In genomic region chr1:111720274-111720976, GRCh38 we compare ENCODE assay signal across 12 cellular contexts. TPM values are rescaled to one million over a fixed set of nuclear protein-coding genes. Genes with fewer than 3 reads are reported as not detected.
A peak's percentile ranks its signal among the peaks of the same experiment; 100 is the strongest.
DNase-seq lines count a peak whose midpoint lies in the region; ATAC-seq, FAIRE-seq and TF ChIP-seq lines count a peak whose summit lies in the region.
"Had no signal": no experiment of that assay in that cellular context is flagged by ENCODE, and none has a peak within 500 bp of the region (broad histone marks: within the 10 kb centered on the region; RNA-seq: fewer than 3 reads in every experiment).

No MANE protein-coding gene starts in this region.

- H3K27ac ChIP-seq in HL-60 (replicated peaks) (peak overlapping the region; percentile 39), GM12878 (ENCODE audit: control insufficient read depth, insufficient read depth) (no peak overlapping the region)
- H3K27ac ChIP-seq: cardiac muscle cell had no signal

- TF ChIP-seq CTCF in HL-60 (IDR thresholded peaks at IDR 0.05; ENCODE audit: insufficient read depth, low read length) (no peak), GM12878 (IDR thresholded peaks at IDR 0.05 in 2 of 3, conservative IDR thresholded peaks at IDR 0.05 in 1 of 3; ENCODE audit: control insufficient read depth in 2 of 3, extremely low read depth in 1 of 3, insufficient read depth in 1 of 3, low read depth in 3 of 3, low read length in 3 of 3) (no peak), nephron progenitor cell (IDR thresholded peaks at IDR 0.05) (no peak)

- in situ Hi-C loops in GM12878 (cut with MboI) = no loop called here

- ATAC-seq in GM12878 (no peak), left ventricle myocardium superior (peak; percentile 80), GM18867 (IDR thresholded peaks at IDR 0.05; ENCODE audit: unreplicated experiment) (no peak)
- ATAC-seq in stimulated activated effector memory CD8-positive, alpha-beta T cell treated with anti-CD3 and anti-CD28 coated beads, Interleukin-12 subunit alpha, Interleukin-12 subunit beta, amount 100 ng/mL, for 72 hours = peak; percentile 34

- H3K4me1 Mint-ChIP-seq in stimulated activated effector memory CD8-positive, alpha-beta T cell treated with anti-CD3 and anti-CD28 coated beads, Interleukin-12 subunit alpha, Interleukin-12 subunit beta, amount 100 ng/mL, for 72 hours = peaks cover 44% of the 10 kb centered on the region
- H3K4me1 Mint-ChIP-seq in nephron progenitor cell = peaks cover 33% of the 10 kb centered on the region

- WGBS in GM12878 (ENCODE audit: insufficient coverage, insufficient replicate concordance, low lambda C conversion rate, missing lambda C conversion rate) = 45% methylated on average over 7 of the region's 7 CpGs

- peak overlapping the region; percentile 83 for H3K27ac Mint-ChIP-seq in stimulated activated effector memory CD8-positive, alpha-beta T cell treated with anti-CD3 and anti-CD28 coated beads, Interleukin-12 subunit alpha, Interleukin-12 subunit beta, amount 100 ng/mL, for 72 hours
- no peak overlapping the region for H3K27ac Mint-ChIP-seq in nephron progenitor cell

- POLR2A ChIA-PET in GM12878 (lab: Charles Lee) = no interaction called here

- H2AFZ ChIP-seq in GM12878 (ENCODE audit: control insufficient read depth, low read depth, low read length) = no peak overlapping the region

- FAIRE-seq in GM12878 (lab: Jason Lieb, UNC) = no peak
- FAIRE-seq: GM12892 had no signal

- no peaks in the 10 kb centered on the region for H3K79me2 ChIP-seq in GM12878 (ENCODE audit: control insufficient read depth, insufficient read depth, low read length)

- no peaks in the 10 kb centered on the region for H3K9me3 Mint-ChIP-seq in stimulated activated effector memory CD8-positive, alpha-beta T cell treated with anti-CD3 and anti-CD28 coated beads, Interleukin-12 subunit alpha, Interleukin-12 subunit beta, amount 100 ng/mL, for 72 hours
- no peaks in the 10 kb centered on the region for H3K9me3 Mint-ChIP-seq in nephron progenitor cell

- no peak overlapping the region for H3K4me3 Mint-ChIP-seq in stimulated activated effector memory CD8-positive, alpha-beta T cell treated with anti-CD3 and anti-CD28 coated beads, Interleukin-12 subunit alpha, Interleukin-12 subunit beta, amount 100 ng/mL, for 72 hours
- H3K4me3 Mint-ChIP-seq in nephron progenitor cell = no peak overlapping the region

- no peak overlapping the region for H3K9ac ChIP-seq in GM12878 (ENCODE audit: control insufficient read depth, insufficient read depth, low read length)

- BruUV-seq in GM12878 (replicated peaks; lab: Mats Ljungman, UMichigan) = no TSS peak

- RAD21 ChIA-PET in GM12878 (lab: Charles Lee; ENCODE audit: unreplicated experiment) = no interaction called here

- H3K27me3 ChIP-seq in HL-60 (ENCODE audit: insufficient read depth, poor library complexity, severe bottlenecking) = no peaks in the 10 kb centered on the region
- H3K27me3 ChIP-seq in GM12878 (replicated peaks in 1 of 2; ENCODE audit: control insufficient read depth in 2 of 2, insufficient read depth in 2 of 2, low read length in 1 of 2) = no peaks in the 10 kb centered on the region
- H3K27me3 ChIP-seq: cardiac muscle cell had no signal

- peaks cover 3 to 7% of the 10 kb centered on the region in 2 experiments for H3K36me3 ChIP-seq in GM12878 (ENCODE audit: control insufficient read depth in 2 of 2, insufficient read depth in 2 of 2, low read length in 1 of 2)
- H3K36me3 ChIP-seq: cardiac muscle cell had no signal

- no peaks in the 10 kb centered on the region for H4K20me1 ChIP-seq in GM12878 (ENCODE audit: control insufficient read depth, insufficient read depth)

- SMC1A ChIA-PET in GM12878 (lab: Charles Lee; ENCODE audit: uncharacterized antibody, unreplicated experiment) = interaction anchor here (0.7 to 1.0 kb wide), 2 partner anchors 19 to 213 kb away, joined by 4 read pairs; partner anchors contain the start of gene INKA2

- peak in 1 of 2 experiments; percentile 30 for DNase-seq in HL-60 (ENCODE audit: low read depth in 1 of 2, low spot score in 1 of 2)
- DNase-seq in GM12878 (ENCODE audit: low read depth, low spot score) = no peak
- peak; percentile 52 for DNase-seq in left ventricle myocardium superior
- no peak for DNase-seq in stimulated activated effector memory CD8-positive, alpha-beta T cell treated with anti-CD3 and anti-CD28 coated beads, Interleukin-12 subunit alpha, Interleukin-12 subunit beta, amount 100 ng/mL, for 72 hours (ENCODE audit: low spot score in 2 of 2)
- no peak for DNase-seq in nephron progenitor cell
- no peak for DNase-seq in cerebellar nuclear complex (lab: John Stamatoyannopoulos, UW)
- DNase-seq: DMS153, midbrain, NCI-H1105 treated with DMSO at 0.1 percent for 48 hours had no signal

- TF ChIP-seq RAD21 in GM12878 (IDR thresholded peaks at IDR 0.05; ENCODE audit: insufficient read depth, low read depth, low read length) = no peak

- no peak for TF ChIP-seq POLR2A in GM12878 (IDR thresholded peaks at IDR 0.05; ENCODE audit: low read depth, low read length)

- peaks cover 7% of the 10 kb centered on the region for H3K27me3 Mint-ChIP-seq in nephron progenitor cell (ENCODE audit: low read depth, poor library complexity)

- no peak for TF ChIP-seq EP300 in GM12878 (IDR thresholded peaks at IDR 0.05; ENCODE audit: borderline replicate concordance in 1 of 2, control insufficient read depth in 1 of 2, low read depth in 2 of 2, low read length in 2 of 2)

- no peaks in the 10 kb centered on the region for H3K4me1 ChIP-seq in GM12878 (ENCODE audit: control insufficient read depth, insufficient read depth, low read length)

- peaks cover 76% of the 10 kb centered on the region for H3K36me3 Mint-ChIP-seq in stimulated activated effector memory CD8-positive, alpha-beta T cell treated with anti-CD3 and anti-CD28 coated beads, Interleukin-12 subunit alpha, Interleukin-12 subunit beta, amount 100 ng/mL, for 72 hours
- H3K36me3 Mint-ChIP-seq in nephron progenitor cell (ENCODE audit: low read depth) = no peaks in the 10 kb centered on the region

- CTCF ChIA-PET in GM12878 (lab: Yijun Ruan, JAX) = no interaction called here

- intact Hi-C loops in GM12878 (cut with micrococcal nuclease; ENCODE audit: unreplicated experiment) = no loop called here
- intact Hi-C loops in left ventricle myocardium superior (cut with micrococcal nuclease) = no loop called here

- H3K4me2 ChIP-seq in GM12878 (ENCODE audit: control insufficient read depth, insufficient read depth) = no peak overlapping the region

- H3K9me3 ChIP-seq in GM12878 (replicated peaks; ENCODE audit: control insufficient read depth, insufficient read depth, low read length) = no peaks in the 10 kb centered on the region

- H3K4me3 ChIP-seq in HL-60 (replicated peaks; ENCODE audit: insufficient read depth, low read length) (no peak overlapping the region), GM12878 (no peak overlapping the region)
- H3K4me3 ChIP-seq: cardiac muscle cell had no signal

TF ChIP-seq in GM12878, 131 proteins besides CTCF, POLR2A, EP300 and RAD21:
- TF ChIP-seq POLR2AphosphoS5 (IDR thresholded peaks at IDR 0.05; ENCODE audit: low read length) (no peak), SMAD5 (IDR thresholded peaks at IDR 0.05; ENCODE audit: low read depth) (no peak), POLR2AphosphoS2 (IDR thresholded peaks at IDR 0.05; ENCODE audit: low read depth, low read length) (peak; percentile 48), SMC3 (IDR thresholded peaks at IDR 0.05; ENCODE audit: borderline replicate concordance, low read length) (no peak; the same call in 1 of the 2 replicates), MYC (IDR thresholded peaks at IDR 0.05; ENCODE audit: insufficient read depth, insufficient read length, insufficient replicate concordance, low read length, severe bottlenecking) (no peak)

RNA-seq across cellular contexts. Expression of gene INKA2, which starts 18.8 kb away (rescaled TPM):
- total RNA-seq in GM12878 (2013; cell fraction: nucleolus; rRNA removed) = 1.4 and 1.7 TPM in 2 replicates
- total RNA-seq in GM12878 (2014; rRNA removed) (0.96 and 2.3 TPM in 2 replicates), GM12878 (2014; rRNA removed; fragmentation: Illumina TruSeq; extraction: Trizol) (1.3 and 2.0 TPM in 2 replicates), GM12878 (2021) (4.7 and 5.1 TPM in 2 replicates), left ventricle myocardium superior (23.1 TPM)
- polyA plus RNA-seq in GM12878 (2011; ENCODE audit: low read depth) = 0.88 TPM
- polyA plus RNA-seq in GM12878 (2011; rRNA removed) (0.68 and 0.85 TPM in 2 replicates), GM12878 (2014; fragmentation: Illumina TruSeq; extraction: Trizol) (0.96 TPM in 1 of 2 replicates, not detected in the other), GM12878 (2014; fragmentation: Nextera tagmentation; extraction: Ambion mirVana) (under 1 TPM in 1 of 2 experiments, not detected in 1; 0.38 TPM), GM12878 (2014; rRNA removed) (1.7 and 2.0 TPM in 2 replicates), GM12878 (2016; fragmentation: Nextera tagmentation; extraction: Ambion mirVana) (1 to 10 TPM; 3.0 to 3.8 TPM)
- polyA plus RNA-seq in GM12878 (2011; cell fraction: cytosol; rRNA removed) = 0.85 and 0.87 TPM in 2 replicates
- polyA plus RNA-seq in GM12878 (2011; cell fraction: nucleus; rRNA removed) = 1.4 and 1.7 TPM in 2 replicates
- polyA plus RNA-seq in GM12878 (2012) = 1.7 and 2.7 TPM in 2 replicates
- polyA minus RNA-seq in GM12878 (2011; rRNA and poly(A)+ RNA removed) = 1.4 and 1.5 TPM in 2 replicates
- polyA minus RNA-seq in GM12878 (2011; cell fraction: cytosol; rRNA and poly(A)+ RNA removed) = 0.62 TPM in 1 of 2 replicates, not detected in the other
- polyA minus RNA-seq in GM12878 (2011; cell fraction: nucleus; rRNA and poly(A)+ RNA removed) = 1.3 TPM in 2 replicates

RNA-seq across cellular contexts. Expression of gene DDX20, which starts 35.3 kb away (rescaled TPM):
- 31.3 and 31.4 TPM in 2 replicates for total RNA-seq in GM12878 (2013; cell fraction: nucleolus; rRNA removed)
- total RNA-seq in GM12878 (2014; rRNA removed) = 25.0 and 25.7 TPM in 2 replicates
- total RNA-seq in GM12878 (2014; rRNA removed; fragmentation: Illumina TruSeq; extraction: Trizol) = 26.8 and 28.7 TPM in 2 replicates
- total RNA-seq in GM12878 (2021) = 21.8 and 26.3 TPM in 2 replicates
- 4.7 TPM for polyA plus RNA-seq in GM12878 (2011; ENCODE audit: low read depth)
- polyA plus RNA-seq in GM12878 (2011; rRNA removed) = 19.3 and 23.2 TPM in 2 replicates
- 7.7 and 8.5 TPM in 2 replicates for polyA plus RNA-seq in GM12878 (2011; cell fraction: cytosol; rRNA removed)
- polyA plus RNA-seq in GM12878 (2011; cell fraction: nucleus; rRNA removed) = 21.6 and 27.1 TPM in 2 replicates
- polyA plus RNA-seq in GM12878 (2012) = 5.9 and 7.2 TPM in 2 replicates
- 24.7 and 32.3 TPM in 2 replicates for polyA plus RNA-seq in GM12878 (2014; fragmentation: Illumina TruSeq; extraction: Trizol)
- 10 to 100 TPM in 1 of 2 experiments, 1 to 10 TPM in 1; 7.2 to 10.9 TPM for polyA plus RNA-seq in GM12878 (2014; fragmentation: Nextera tagmentation; extraction: Ambion mirVana)
- polyA plus RNA-seq in GM12878 (2014; rRNA removed) = 16.6 and 17.6 TPM in 2 replicates
- 10 to 100 TPM; 25.4 to 30.6 TPM for polyA plus RNA-seq in GM12878 (2016; fragmentation: Nextera tagmentation; extraction: Ambion mirVana)
- 9.7 and 18.4 TPM in 2 replicates for polyA minus RNA-seq in GM12878 (2011; rRNA and poly(A)+ RNA removed)
- polyA minus RNA-seq in GM12878 (2011; cell fraction: cytosol; rRNA and poly(A)+ RNA removed) = 7.8 and 11.1 TPM in 2 replicates
- polyA minus RNA-seq in GM12878 (2011; cell fraction: nucleus; rRNA and poly(A)+ RNA removed) = 8.3 and 11.7 TPM in 2 replicates
- 7.1 TPM for total RNA-seq in left ventricle myocardium superior

Comparison
In these comparisons a context has a peak if more than half of its experiments do, and no peak if none do; other contexts are left out.
1. ATAC-seq: peak in left ventricle myocardium superior (single experiment) and stimulated activated effector memory CD8-positive, alpha-beta T cell treated with anti-CD3 and anti-CD28 coated beads, Interleukin-12 subunit alpha, Interleukin-12 subunit beta, amount 100 ng/mL, for 72 hours (single experiment); none in GM12878 (single experiment) and GM18867 (single experiment).